1 cellular context compared by ENCODE assay signal in genomic region chr1:93617670-93618488, GRCh38.
A peak's percentile ranks its signal among the peaks of the same experiment; 100 is the strongest.
TF ChIP-seq lines count a peak whose summit lies in the region.

No MANE protein-coding gene starts in this region.

TF ChIP-seq in HepG2, 621 proteins besides CTCF, POLR2A, EP300 and RAD21 (continued from another document and continues in another):
- TF ChIP-seq CSRNP1 (CRISPR knock-in tag; IDR thresholded peaks at IDR 0.05) (0 out of 2 replicates have a peak, but pooled peaks have one; percentile 47), ZNF432 (CRISPR knock-in tag; IDR thresholded peaks at IDR 0.05; ENCODE audit: borderline replicate concordance) (0 out of 2 replicates have a peak, but pooled peaks have one; percentile 9), ARID3A (IDR thresholded peaks at IDR 0.05; ENCODE audit: low read depth, low read length) (peak; percentile 65), ZNF777 (CRISPR knock-in tag; IDR thresholded peaks at IDR 0.05) (0 out of 2 replicates have a peak, but pooled peaks have one; percentile 6), EZH2 (conservative IDR thresholded peaks at IDR 0.05; ENCODE audit: low read depth, low read length) (no peak), ZNF605 (CRISPR knock-in tag; IDR thresholded peaks at IDR 0.05) (peak; percentile 74; the same call in 1 of the 2 replicates), ZFP41 (CRISPR knock-in tag; IDR thresholded peaks at IDR 0.05; ENCODE audit: borderline replicate concordance) (no peak), YY1 (IDR thresholded peaks at IDR 0.05; ENCODE audit: insufficient read depth, insufficient replicate concordance, low read depth, low read length) (peak; percentile 38), ZBTB7A (CRISPR knock-in tag; IDR thresholded peaks at IDR 0.05) (peak; percentile 90), ZUFSP (CRISPR knock-in tag; IDR thresholded peaks at IDR 0.05; ENCODE audit: borderline replicate concordance) (no peak), ZFP36L2 (CRISPR knock-in tag; IDR thresholded peaks at IDR 0.05) (no peak), HMG20B (CRISPR knock-in tag; conservative IDR thresholded peaks at IDR 0.05) (peak; percentile 18; the same call in 1 of the 2 replicates), ZNF652 (CRISPR knock-in tag; IDR thresholded peaks at IDR 0.05; ENCODE audit: borderline replicate concordance, low read depth) (peak; percentile 83), ARID4A (CRISPR knock-in tag; IDR thresholded peaks at IDR 0.05; ENCODE audit: borderline replicate concordance) (peak; percentile 36; the same call in 1 of the 2 replicates), SALL2 (CRISPR knock-in tag; IDR thresholded peaks at IDR 0.05) (0 out of 2 replicates have a peak, but pooled peaks have one; percentile 18), HIC2 (CRISPR knock-in tag; IDR thresholded peaks at IDR 0.05; ENCODE audit: low read depth) (peak; percentile 88), ZNF121 (CRISPR knock-in tag; IDR thresholded peaks at IDR 0.05) (no peak; the same call in 1 of the 2 replicates), MTF1 (CRISPR knock-in tag; IDR thresholded peaks at IDR 0.05) (no peak), ZNF883 (CRISPR knock-in tag; IDR thresholded peaks at IDR 0.05; ENCODE audit: not compliant biosample characterization) (no peak), BCL6 (CRISPR knock-in tag; IDR thresholded peaks at IDR 0.05) (peak; percentile 74), TEF (CRISPR knock-in tag; IDR thresholded peaks at IDR 0.05) (0 out of 2 replicates have a peak, but pooled peaks have one; percentile 33), SKI (IDR thresholded peaks at IDR 0.05; ENCODE audit: partially characterized antibody) (peak; percentile 30), ZNF772 (CRISPR knock-in tag; IDR thresholded peaks at IDR 0.05) (peak; percentile 18; the same call in 1 of the 2 replicates), ZNF703 (CRISPR knock-in tag; IDR thresholded peaks at IDR 0.05; ENCODE audit: borderline replicate concordance) (peak; percentile 70; the same call in 1 of the 2 replicates), ZFP36 (IDR thresholded peaks at IDR 0.05; ENCODE audit: borderline replicate concordance, low read depth, low read length, partially characterized antibody) (no peak), ZNF550 (CRISPR knock-in tag; IDR thresholded peaks at IDR 0.05; ENCODE audit: borderline replicate concordance) (no peak), BRD4 (CRISPR knock-in tag; IDR thresholded peaks at IDR 0.05) (peak; percentile 60; the same call in 1 of the 2 replicates), ZNF407 (CRISPR knock-in tag; IDR thresholded peaks at IDR 0.05; ENCODE audit: not compliant biosample characterization) (no peak), ZNF503 (CRISPR knock-in tag; IDR thresholded peaks at IDR 0.05) (peak; percentile 48; the same call in 1 of the 2 replicates), NR3C1 (CRISPR knock-in tag; IDR thresholded peaks at IDR 0.05) (no peak), ATF1 (CRISPR knock-in tag; IDR thresholded peaks at IDR 0.05) (no peak), NFYB (CRISPR knock-in tag; IDR thresholded peaks at IDR 0.05) (peak; percentile 25; the same call in 1 of the 2 replicates)
